ENCODE assay signal across 1 cellular context in the genomic region with DNA sequence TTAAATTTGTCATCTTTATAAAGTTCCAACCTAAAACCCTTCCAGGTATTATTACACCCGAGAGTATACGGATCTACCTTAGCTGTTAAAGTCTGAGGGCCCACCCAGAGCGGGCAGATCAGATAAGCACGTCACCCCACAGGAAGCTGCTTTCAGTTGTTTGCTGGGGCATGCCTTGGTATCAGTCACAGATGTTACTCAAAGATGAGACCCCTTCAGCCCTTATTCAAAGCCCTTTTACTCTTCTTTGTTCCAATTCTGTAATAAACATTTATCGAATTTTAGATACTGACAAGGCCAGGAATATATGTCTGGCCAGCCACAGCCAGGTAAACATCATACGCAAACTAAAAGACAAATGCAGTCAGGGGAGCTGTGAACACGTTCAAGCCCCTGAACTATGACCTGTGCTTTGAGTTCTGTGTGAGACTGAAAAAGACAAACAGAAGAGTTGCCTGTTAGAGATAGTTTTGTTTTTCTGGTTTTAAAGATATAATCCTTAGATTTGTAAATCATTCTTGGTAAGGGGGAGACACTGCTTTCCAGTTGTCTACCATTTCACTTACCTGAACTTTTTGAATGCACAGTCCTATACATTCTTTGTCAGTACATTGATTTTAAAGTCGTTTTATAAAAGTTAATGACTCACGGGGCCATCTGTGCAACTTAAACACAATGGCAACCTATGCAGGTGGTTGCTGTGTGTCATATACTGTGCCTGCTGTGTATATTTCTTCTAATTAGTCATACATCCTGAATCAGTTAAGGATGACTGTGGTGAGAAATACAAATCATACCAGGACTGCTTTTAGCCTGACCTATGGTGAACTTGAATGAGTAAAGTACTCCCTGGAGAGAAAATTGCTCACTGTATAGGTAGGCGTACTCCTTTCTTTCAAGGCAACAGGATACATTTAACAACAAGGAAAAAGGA.
A peak's percentile ranks its signal among the peaks of the same experiment; 100 is the strongest.
TF ChIP-seq lines count a peak whose summit lies in the region.

No MANE protein-coding gene starts in this region.

TF ChIP-seq in HEK293, 187 proteins besides CTCF, POLR2A, EP300 and RAD21 (continued from another document):
- TF ChIP-seq, protein P1, sequence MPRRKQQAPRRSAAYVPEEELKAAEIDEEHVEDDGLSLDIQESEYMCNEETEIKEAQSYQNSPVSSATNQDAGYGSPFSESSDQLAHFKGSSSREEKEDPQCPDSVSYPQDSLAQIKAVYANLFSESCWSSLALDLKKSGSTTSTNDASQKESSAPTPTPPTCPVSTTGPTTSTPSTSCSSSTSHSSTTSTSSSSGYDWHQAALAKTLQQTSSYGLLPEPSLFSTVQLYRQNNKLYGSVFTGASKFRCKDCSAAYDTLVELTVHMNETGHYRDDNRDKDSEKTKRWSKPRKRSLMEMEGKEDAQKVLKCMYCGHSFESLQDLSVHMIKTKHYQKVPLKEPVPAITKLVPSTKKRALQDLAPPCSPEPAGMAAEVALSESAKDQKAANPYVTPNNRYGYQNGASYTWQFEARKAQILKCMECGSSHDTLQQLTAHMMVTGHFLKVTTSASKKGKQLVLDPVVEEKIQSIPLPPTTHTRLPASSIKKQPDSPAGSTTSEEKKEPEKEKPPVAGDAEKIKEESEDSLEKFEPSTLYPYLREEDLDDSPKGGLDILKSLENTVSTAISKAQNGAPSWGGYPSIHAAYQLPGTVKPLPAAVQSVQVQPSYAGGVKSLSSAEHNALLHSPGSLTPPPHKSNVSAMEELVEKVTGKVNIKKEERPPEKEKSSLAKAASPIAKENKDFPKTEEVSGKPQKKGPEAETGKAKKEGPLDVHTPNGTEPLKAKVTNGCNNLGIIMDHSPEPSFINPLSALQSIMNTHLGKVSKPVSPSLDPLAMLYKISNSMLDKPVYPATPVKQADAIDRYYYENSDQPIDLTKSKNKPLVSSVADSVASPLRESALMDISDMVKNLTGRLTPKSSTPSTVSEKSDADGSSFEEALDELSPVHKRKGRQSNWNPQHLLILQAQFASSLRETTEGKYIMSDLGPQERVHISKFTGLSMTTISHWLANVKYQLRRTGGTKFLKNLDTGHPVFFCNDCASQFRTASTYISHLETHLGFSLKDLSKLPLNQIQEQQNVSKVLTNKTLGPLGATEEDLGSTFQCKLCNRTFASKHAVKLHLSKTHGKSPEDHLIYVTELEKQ (tag by site-specific recombination; IDR thresholded peaks at IDR 0.05; ENCODE audit: borderline replicate concordance): no peak
- TF ChIP-seq OSR2 (tag by site-specific recombination; IDR thresholded peaks at IDR 0.05): peak; percentile 23; the same call in 1 of the 2 replicates
- no peak for TF ChIP-seq ZNF223 (tag by site-specific recombination; IDR thresholded peaks at IDR 0.05)
- no peak for TF ChIP-seq YY2 (tag by site-specific recombination; IDR thresholded peaks at IDR 0.05)
- TF ChIP-seq SP7 (tag by site-specific recombination; IDR thresholded peaks at IDR 0.05): peak; percentile 62
- TF ChIP-seq, protein P2, sequence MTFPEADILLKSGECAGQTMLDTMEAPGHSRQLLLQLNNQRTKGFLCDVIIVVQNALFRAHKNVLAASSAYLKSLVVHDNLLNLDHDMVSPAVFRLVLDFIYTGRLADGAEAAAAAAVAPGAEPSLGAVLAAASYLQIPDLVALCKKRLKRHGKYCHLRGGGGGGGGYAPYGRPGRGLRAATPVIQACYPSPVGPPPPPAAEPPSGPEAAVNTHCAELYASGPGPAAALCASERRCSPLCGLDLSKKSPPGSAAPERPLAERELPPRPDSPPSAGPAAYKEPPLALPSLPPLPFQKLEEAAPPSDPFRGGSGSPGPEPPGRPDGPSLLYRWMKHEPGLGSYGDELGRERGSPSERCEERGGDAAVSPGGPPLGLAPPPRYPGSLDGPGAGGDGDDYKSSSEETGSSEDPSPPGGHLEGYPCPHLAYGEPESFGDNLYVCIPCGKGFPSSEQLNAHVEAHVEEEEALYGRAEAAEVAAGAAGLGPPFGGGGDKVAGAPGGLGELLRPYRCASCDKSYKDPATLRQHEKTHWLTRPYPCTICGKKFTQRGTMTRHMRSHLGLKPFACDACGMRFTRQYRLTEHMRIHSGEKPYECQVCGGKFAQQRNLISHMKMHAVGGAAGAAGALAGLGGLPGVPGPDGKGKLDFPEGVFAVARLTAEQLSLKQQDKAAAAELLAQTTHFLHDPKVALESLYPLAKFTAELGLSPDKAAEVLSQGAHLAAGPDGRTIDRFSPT (tag by site-specific recombination; IDR thresholded peaks at IDR 0.05): peak; percentile 14; the same call in 1 of the 2 replicates
- no peak for TF ChIP-seq ZNF621 (tag by site-specific recombination; IDR thresholded peaks at IDR 0.05)
- TF ChIP-seq ZNF629 (tag by site-specific recombination; IDR thresholded peaks at IDR 0.05): 0 out of 2 replicates have a peak, but pooled peaks have one; percentile 23
